8 cellular contexts compared by ENCODE assay signal in the genomic region with DNA sequence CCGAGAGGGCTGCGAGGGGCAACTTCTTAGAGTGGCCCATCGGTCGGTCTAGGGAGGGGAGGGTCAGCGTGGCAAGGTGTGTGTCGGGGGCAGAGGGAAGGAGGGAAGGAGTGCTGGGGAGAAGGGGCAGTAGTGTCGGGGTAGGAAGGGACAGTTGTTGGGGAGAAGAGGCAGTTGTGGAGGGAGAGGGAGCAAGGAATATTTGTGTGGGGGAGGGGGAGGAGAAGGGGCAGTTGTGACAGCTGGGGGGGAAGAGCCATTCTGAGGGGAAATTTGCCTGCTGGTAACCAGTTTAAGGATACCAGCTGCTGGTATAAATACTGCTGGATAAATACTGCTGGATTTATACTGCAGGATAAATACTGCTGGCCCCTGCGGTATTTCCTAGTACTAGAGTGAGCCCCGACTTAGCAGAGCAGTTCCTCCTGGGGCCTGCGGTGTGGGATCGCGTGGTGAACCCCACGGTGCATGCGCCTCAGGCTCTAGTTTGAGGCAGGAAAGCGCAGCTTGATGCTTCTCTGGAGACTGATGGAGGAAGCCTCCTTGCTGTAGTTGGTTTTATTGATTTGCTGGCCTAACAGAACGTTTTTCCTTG. TPM values are rescaled to one million over a fixed set of nuclear protein-coding genes. Genes with fewer than 3 reads are reported as not detected.
DNase-seq lines count a peak whose midpoint lies in the region; ATAC-seq lines count a peak whose summit lies in the region.

No MANE protein-coding gene starts in this region.

- intact Hi-C loops in Right ventricle myocardium superior (cut with DNase I) (no loop called here), cardiac septum (cut with DNase I) (loop anchor here (1.0 kb wide), 1 partner anchor 30 kb away; the partner anchor contains the start of gene WRAP53)

- ATAC-seq in Right ventricle myocardium superior (ENCODE audit: poor library complexity) (peak; percentile 19), GM21381 (IDR thresholded peaks at IDR 0.05; ENCODE audit: unreplicated experiment) (no peak), GM21737 (IDR thresholded peaks at IDR 0.05; ENCODE audit: unreplicated experiment) (no peak), GM18907 (IDR thresholded peaks at IDR 0.05; ENCODE audit: unreplicated experiment) (no peak)

- peak overlapping the region; percentile 42 for H3K4me3 ChIP-seq in iPS-11a (ENCODE audit: low read depth, low read length)

- DNase-seq in Right ventricle myocardium superior, result no peak
- DNase-seq in cardiac septum (ENCODE audit: low spot score), result no peak
- peak; percentile 18 for DNase-seq in activated T-helper 1 cell treated with Interleukin-2 at 50 U/mL for 16 hours (ENCODE audit: low read depth)
- DNase-seq in stimulated activated CD8-positive, alpha-beta memory T cell treated with anti-CD3 and anti-CD28 coated beads, Interleukin-4, amount 100 ng/mL, for 24 hours (ENCODE audit: low read depth), result peak; percentile 19

RNA-seq across cellular contexts. Expression of gene DNAH2, which starts 0.3 kb away (rescaled TPM):
- total RNA-seq in Right ventricle myocardium superior, result not detected
- total RNA-seq in cardiac septum, result 0.16 TPM

RNA-seq across cellular contexts. Expression of gene EFNB3, which starts 12.9 kb away (rescaled TPM):
- total RNA-seq in Right ventricle myocardium superior, result 0.13 TPM
- total RNA-seq in cardiac septum, result 0.78 TPM

RNA-seq across cellular contexts. Expression of gene WRAP53, which starts 29.6 kb away (rescaled TPM):
- total RNA-seq in Right ventricle myocardium superior, result 4.2 TPM
- 3.2 TPM for total RNA-seq in cardiac septum

RNA-seq across cellular contexts. Expression of gene TP53, which starts 30.6 kb away (rescaled TPM):
- 11.5 TPM for total RNA-seq in Right ventricle myocardium superior
- total RNA-seq in cardiac septum, result 17.5 TPM

Comparison
In these comparisons a context has a peak if more than half of its experiments do, and no peak if none do; other contexts are left out.
1. DNase-seq: peak in activated T-helper 1 cell treated with Interleukin-2 at 50 U/mL for 16 hours (single experiment) and stimulated activated CD8-positive, alpha-beta memory T cell treated with anti-CD3 and anti-CD28 coated beads, Interleukin-4, amount 100 ng/mL, for 24 hours (single experiment); none in Right ventricle myocardium superior (single experiment) and cardiac septum (single experiment).